Comparison of ENCODE assay signal across 22 cellular contexts in genomic region chr20:61516398-61517208, GRCh38.
DNase-seq lines count a peak whose midpoint lies in the region; ATAC-seq and TF ChIP-seq lines count a peak whose summit lies in the region.
"Had no signal": no experiment of that assay in that cellular context is flagged by ENCODE, and none has a peak within 500 bp of the region (broad histone marks: within the 10 kb centered on the region; RNA-seq: fewer than 3 reads in every experiment).

No MANE protein-coding gene starts in this region.

- H3K9me3 Mint-ChIP-seq in WTC11, result peaks cover 8% of the 10 kb centered on the region
- H3K9me3 Mint-ChIP-seq: mesothelial cell of epicardium had no signal

- POLR2A ChIA-PET in WTC11 (lab: Charles Lee), result no interaction called here

- DNase-seq in HCEC 1CT, result peak; percentile 11
- DNase-seq in WTC11 (ENCODE audit: low spot score), result no peak
- DNase-seq in left ventricle myocardium inferior, result peak; percentile 30
- DNase-seq in UCSD-AML1 (lab: John Stamatoyannopoulos, UW; ENCODE audit: unreplicated experiment), result no peak
- no peak for DNase-seq in inferior parietal cortex (ENCODE audit: extremely low spot score)
- DNase-seq: activated CD4-positive, alpha-beta T cell treated with anti-CD3 and anti-CD28 coated beads, Interleukin-2, amount 50 U/mL, for 48 hours; activated effector memory CD4-positive, alpha-beta T cell treated with anti-CD3 and anti-CD28 coated beads, Interleukin-2, amount 50 U/mL, for 16 hours; amygdala; BE2C; gastrocnemius medialis; kidney glomerular epithelial cell; NCI-H1436 treated with DMSO at 0.1 percent for 48 hours; NCI-H748 treated with DMSO at 0.1 percent for 48 hours; WERI-Rb-1 had no signal

- no peak for TF ChIP-seq CTCF in WTC11 (IDR thresholded peaks at IDR 0.05)
- TF ChIP-seq CTCF in left ventricle myocardium inferior (IDR thresholded peaks at IDR 0.05; ENCODE audit: borderline replicate concordance), result no peak

- H3K27ac ChIP-seq in left ventricle myocardium inferior (replicated peaks) (peak overlapping the region; percentile 37), skeletal muscle tissue (ENCODE audit: low read depth, low read length) (peak overlapping the region; percentile 25)
- H3K27ac ChIP-seq: dorsolateral prefrontal cortex, gastrocnemius medialis, SJSA1, WERI-Rb-1 had no signal

- peaks cover 9% of the 10 kb centered on the region for H3K27me3 Mint-ChIP-seq in WTC11 (ENCODE audit: low read depth)
- H3K27me3 Mint-ChIP-seq: central memory CD8-positive, alpha-beta T cell had no signal

- H3K4me1 Mint-ChIP-seq in WTC11, result peaks cover 38% of the 10 kb centered on the region
- H3K4me1 Mint-ChIP-seq: central memory CD8-positive, alpha-beta T cell had no signal

- no peaks in the 10 kb centered on the region; the same call in 1 of the 2 replicates for H3K36me3 Mint-ChIP-seq in WTC11
- H3K36me3 Mint-ChIP-seq: mesothelial cell of epicardium had no signal

- ATAC-seq in WTC11, result no peak
- ATAC-seq in HG03354 (IDR thresholded peaks at IDR 0.05; ENCODE audit: poor library complexity, severe bottlenecking, unreplicated experiment), result no peak
- ATAC-seq in HG02973 (IDR thresholded peaks at IDR 0.05; ENCODE audit: unreplicated experiment), result no peak
- ATAC-seq: gastrocnemius medialis had no signal

- H3K9ac ChIP-seq in skeletal muscle tissue (ENCODE audit: low read depth in 1 of 3, low read length in 3 of 3), result peak overlapping the region; percentile 28 to 69 (median 45)

- intact Hi-C loops in left ventricle myocardium inferior (cut with micrococcal nuclease), result no loop called here

- peak overlapping the region; percentile 60 for H3K27ac Mint-ChIP-seq in WTC11
- H3K27ac Mint-ChIP-seq: mesothelial cell of epicardium; T-helper 1 cell treated with Interleukin-12 subunit alpha and Interleukin-12 subunit beta and Interleukin-4 antibody, amounts not matched to agents 30 μg/mL and 1 μg/mL, for 36 hours had no signal

- no peaks in the 10 kb centered on the region for H3K9me3 ChIP-seq in left ventricle myocardium inferior (replicated peaks)
- no peaks in the 10 kb centered on the region for H3K9me3 ChIP-seq in skeletal muscle tissue (ENCODE audit: control insufficient read depth in 3 of 3, low read length in 3 of 3)
- H3K9me3 ChIP-seq: BE2C, gastrocnemius medialis had no signal

- peaks cover 25% of the 10 kb centered on the region for H3K27me3 ChIP-seq in left ventricle myocardium inferior (ENCODE audit: low read depth)
- H3K27me3 ChIP-seq in skeletal muscle tissue (ENCODE audit: control insufficient read depth in 3 of 3, insufficient read depth in 3 of 3, low read length in 3 of 3), result peaks cover 4 to 7% (median 6%) of the 10 kb centered on the region in 3 donors
- H3K27me3 ChIP-seq: BE2C, gastrocnemius medialis had no signal

- H3K36me3 ChIP-seq in left ventricle myocardium inferior (no peaks in the 10 kb centered on the region), skeletal muscle tissue (ENCODE audit: control insufficient read depth in 3 of 3, insufficient read depth in 3 of 3, low read length in 3 of 3) (no peaks in the 10 kb centered on the region)
- H3K36me3 ChIP-seq: BE2C, gastrocnemius medialis, SJSA1, WERI-Rb-1 had no signal

- H3K4me3 ChIP-seq in left ventricle myocardium inferior (no peak overlapping the region), skeletal muscle tissue (ENCODE audit: low read length in 3 of 3) (peak overlapping the region in 2 of 3 donors; percentile 32 to 45)
- H3K4me3 ChIP-seq: dorsolateral prefrontal cortex, gastrocnemius medialis, SJSA1 had no signal

- H3K4me1 ChIP-seq in left ventricle myocardium inferior (peaks cover 15% of the 10 kb centered on the region), skeletal muscle tissue (ENCODE audit: control insufficient read depth in 3 of 3, insufficient read depth in 3 of 3, low read length in 3 of 3) (peaks cover 9 to 11% (median 11%) of the 10 kb centered on the region in 3 donors)
- H3K4me1 ChIP-seq: BE2C, SJSA1 had no signal

- H3K4me3 Mint-ChIP-seq in WTC11, result no peak overlapping the region
- H3K4me3 Mint-ChIP-seq: central memory CD8-positive, alpha-beta T cell; mesothelial cell of epicardium; T-helper 1 cell treated with Interleukin-12 subunit alpha and Interleukin-12 subunit beta and Interleukin-4 antibody, amounts not matched to agents 30 μg/mL and 1 μg/mL, for 36 hours had no signal

- CTCF ChIA-PET in WTC11 (lab: Charles Lee), result interaction anchor here (1.2 to 1.5 kb wide), 2 partner anchors 149 to 288 kb away, joined by 3 read pairs; no protein-coding TSS in a partner anchor

TF ChIP-seq in WTC11, 78 proteins besides CTCF, POLR2A, EP300 and RAD21 (continues in another document):
- TF ChIP-seq ZNF263 (CRISPR knock-in tag; IDR thresholded peaks at IDR 0.05; ENCODE audit: low read depth) (no peak), JUN (CRISPR knock-in tag; IDR thresholded peaks at IDR 0.05) (no peak), MXD4 (CRISPR knock-in tag; IDR thresholded peaks at IDR 0.05; ENCODE audit: borderline replicate concordance) (no peak), PRRX2 (CRISPR knock-in tag; IDR thresholded peaks at IDR 0.05) (no peak), KAT7 (CRISPR knock-in tag; IDR thresholded peaks at IDR 0.05; ENCODE audit: borderline replicate concordance) (no peak), HMGXB4 (CRISPR knock-in tag; IDR thresholded peaks at IDR 0.05) (no peak), ZNF671 (CRISPR knock-in tag; IDR thresholded peaks at IDR 0.05) (no peak), ZNF423 (CRISPR knock-in tag; IDR thresholded peaks at IDR 0.05) (no peak), ZNF232 (CRISPR knock-in tag; IDR thresholded peaks at IDR 0.05) (no peak), ZSCAN18 (CRISPR knock-in tag; IDR thresholded peaks at IDR 0.05) (no peak)
- TF ChIP-seq, protein P1, sequence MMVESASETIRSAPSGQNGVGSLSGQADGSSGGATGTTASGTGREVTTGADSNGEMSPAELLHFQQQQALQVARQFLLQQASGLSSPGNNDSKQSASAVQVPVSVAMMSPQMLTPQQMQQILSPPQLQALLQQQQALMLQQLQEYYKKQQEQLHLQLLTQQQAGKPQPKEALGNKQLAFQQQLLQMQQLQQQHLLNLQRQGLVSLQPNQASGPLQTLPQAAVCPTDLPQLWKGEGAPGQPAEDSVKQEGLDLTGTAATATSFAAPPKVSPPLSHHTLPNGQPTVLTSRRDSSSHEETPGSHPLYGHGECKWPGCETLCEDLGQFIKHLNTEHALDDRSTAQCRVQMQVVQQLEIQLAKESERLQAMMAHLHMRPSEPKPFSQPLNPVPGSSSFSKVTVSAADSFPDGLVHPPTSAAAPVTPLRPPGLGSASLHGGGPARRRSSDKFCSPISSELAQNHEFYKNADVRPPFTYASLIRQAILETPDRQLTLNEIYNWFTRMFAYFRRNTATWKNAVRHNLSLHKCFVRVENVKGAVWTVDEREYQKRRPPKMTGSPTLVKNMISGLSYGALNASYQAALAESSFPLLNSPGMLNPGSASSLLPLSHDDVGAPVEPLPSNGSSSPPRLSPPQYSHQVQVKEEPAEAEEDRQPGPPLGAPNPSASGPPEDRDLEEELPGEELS (CRISPR knock-in tag; IDR thresholded peaks at IDR 0.05), result no peak
- TF ChIP-seq, protein P2, sequence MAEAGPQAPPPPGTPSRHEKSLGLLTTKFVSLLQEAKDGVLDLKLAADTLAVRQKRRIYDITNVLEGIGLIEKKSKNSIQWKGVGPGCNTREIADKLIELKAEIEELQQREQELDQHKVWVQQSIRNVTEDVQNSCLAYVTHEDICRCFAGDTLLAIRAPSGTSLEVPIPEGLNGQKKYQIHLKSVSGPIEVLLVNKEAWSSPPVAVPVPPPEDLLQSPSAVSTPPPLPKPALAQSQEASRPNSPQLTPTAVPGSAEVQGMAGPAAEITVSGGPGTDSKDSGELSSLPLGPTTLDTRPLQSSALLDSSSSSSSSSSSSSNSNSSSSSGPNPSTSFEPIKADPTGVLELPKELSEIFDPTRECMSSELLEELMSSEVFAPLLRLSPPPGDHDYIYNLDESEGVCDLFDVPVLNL (CRISPR knock-in tag; IDR thresholded peaks at IDR 0.05; ENCODE audit: borderline replicate concordance, low read depth), result no peak

Comparison
In these comparisons a context has a peak if more than half of its experiments do, and no peak if none do; other contexts are left out.
1. DNase-seq: peak in HCEC 1CT (single experiment) and left ventricle myocardium inferior (single experiment); none in WTC11 (single experiment), UCSD-AML1 (single experiment) and inferior parietal cortex (single experiment).